10 cellular contexts compared by ENCODE assay signal in the genomic region with DNA sequence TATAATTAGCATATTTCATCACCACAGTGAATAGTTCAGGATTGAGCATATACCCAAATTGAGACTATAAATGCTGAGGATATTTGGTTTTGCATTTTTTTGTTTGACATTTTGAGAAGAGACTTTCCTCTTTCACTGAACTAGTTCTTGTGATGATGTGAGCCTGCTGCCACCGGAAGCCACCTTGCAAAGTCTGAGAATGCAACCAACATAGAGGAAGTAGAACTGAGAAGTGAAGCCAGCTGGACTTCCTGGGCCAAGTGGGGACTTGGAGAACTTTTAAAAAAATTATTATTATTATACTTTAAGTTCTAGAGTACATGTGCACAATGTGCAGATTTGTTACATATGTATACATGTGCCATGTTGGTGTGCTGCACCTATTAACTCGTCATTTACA.
DNase-seq lines count a peak whose midpoint lies in the region; ATAC-seq, FAIRE-seq and TF ChIP-seq lines count a peak whose summit lies in the region.
"Had no signal": no experiment of that assay in that cellular context is flagged by ENCODE, and none has a peak within 500 bp of the region (broad histone marks: within the 10 kb centered on the region; RNA-seq: fewer than 3 reads in every experiment).

No MANE protein-coding gene starts in this region.

- POLR2A ChIA-PET in HepG2 (lab: Yijun Ruan, JAX): no interaction called here

- WGBS in right lobe of liver (ENCODE audit: insufficient coverage, low coverage, low lambda C conversion rate, missing lambda C conversion rate): 68% methylated on average over 2 of the region's 2 CpGs
- 55% methylated on average over 2 of the region's 2 CpGs for WGBS in HepG2 (ENCODE audit: low lambda C conversion rate)

- in situ Hi-C loops in HepG2 (cut with HindIII; ENCODE audit: extremely low pct_ligation_motif_present, low pct_unique_long_range_greater_than_20kb): loop anchor here (10.0 kb wide), 1 partner anchor 493 kb away; no protein-coding TSS in a partner anchor

- intact Hi-C loops in right lobe of liver (cut with DNase I) (no loop called here), HepG2 (cut with micrococcal nuclease; ENCODE audit: unreplicated experiment) (no loop called here)

- FAIRE-seq in HepG2 (lab: Jason Lieb, UNC) (no peak), RCC 7860 (lab: Jason Lieb, UNC) (no peak)

- no peak overlapping the region for H3K9ac ChIP-seq in HepG2 (ENCODE audit: insufficient read depth, low read depth, low read length)

- H3K36me3 ChIP-seq in right lobe of liver: no peaks in the 10 kb centered on the region
- no peaks in the 10 kb centered on the region for H3K36me3 ChIP-seq in HepG2 (replicated peaks in 1 of 2; ENCODE audit: control insufficient read depth in 1 of 2, insufficient read depth in 2 of 2, low read length in 2 of 2)

- H2AFZ ChIP-seq in HepG2 (ENCODE audit: low read length): no peak overlapping the region

- TF ChIP-seq RAD21 in HepG2 (CRISPR knock-in tag; IDR thresholded peaks at IDR 0.05): no peak

- H3K27ac ChIP-seq in right lobe of liver (no peak overlapping the region), HepG2 (ENCODE audit: extremely low read length, insufficient read depth, low read length) (no peak overlapping the region)

- H3K9me3 ChIP-seq in right lobe of liver (no peaks in the 10 kb centered on the region), HepG2 (ENCODE audit: low read length) (no peaks in the 10 kb centered on the region)

- H3K4me2 ChIP-seq in HepG2 (ENCODE audit: low read depth, low read length): no peak overlapping the region

- TF ChIP-seq EP300 in HepG2 (IDR thresholded peaks at IDR 0.05; ENCODE audit: low read depth in 2 of 2, low read length in 2 of 2): no peak
- no peak for TF ChIP-seq EP300 in HepG2 (CRISPR knock-in tag; IDR thresholded peaks at IDR 0.05; ENCODE audit: borderline replicate concordance)

- BruUV-seq in HepG2 (replicated peaks; lab: Mats Ljungman, UMichigan): no TSS peak

- CTCF ChIA-PET in HepG2 (lab: Yijun Ruan, JAX; ENCODE audit: low intra/inter-chr PET ratio, low total read pairs): no interaction called here

- H3K27me3 ChIP-seq in right lobe of liver: no peaks in the 10 kb centered on the region
- no peaks in the 10 kb centered on the region for H3K27me3 ChIP-seq in HepG2 (ENCODE audit: control insufficient read depth in 1 of 2, insufficient read depth in 2 of 2, low read length in 2 of 2)

- peak; percentile 31 to 54 (median 41) for ATAC-seq in right lobe of liver
- no peak for ATAC-seq in HepG2
- ATAC-seq in HG03060 (IDR thresholded peaks at IDR 0.05; ENCODE audit: low read depth, unreplicated experiment): peak; percentile 91
- ATAC-seq: HCT116 had no signal

- H3K79me2 ChIP-seq in HepG2 (ENCODE audit: insufficient read depth, low read length): no peaks in the 10 kb centered on the region

- TF ChIP-seq CTCF in right lobe of liver (IDR thresholded peaks at IDR 0.05) (no peak), HepG2 (CRISPR knock-in tag; IDR thresholded peaks at IDR 0.05) (no peak)

- H3K4me3 ChIP-seq in right lobe of liver (no peak overlapping the region), HepG2 (replicated peaks in 1 of 3; ENCODE audit: insufficient read depth in 1 of 3, low read depth in 2 of 3, low read length in 3 of 3) (no peak overlapping the region)

- no peak for TF ChIP-seq POLR2A in right lobe of liver (IDR thresholded peaks at IDR 0.05)
- no peak for TF ChIP-seq POLR2A in HepG2 (IDR thresholded peaks at IDR 0.05; ENCODE audit: insufficient read depth in 1 of 2, low read depth in 2 of 2, low read length in 2 of 2)

- H3K4me1 ChIP-seq in right lobe of liver: no peaks in the 10 kb centered on the region
- H3K4me1 ChIP-seq in HepG2 (ENCODE audit: insufficient read depth, low read length): no peaks in the 10 kb centered on the region

- DNase-seq in right lobe of liver: peak in 1 of 3 donors; percentile 56
- no peak for DNase-seq in HepG2 (ENCODE audit: low spot score)
- DNase-seq in OCI-M1 (lab: John Stamatoyannopoulos, UW): peak; percentile 5
- no peak for DNase-seq in activated naive CD4-positive, alpha-beta T cell treated with anti-CD3 and anti-CD28 coated beads, Interleukin-2, amount 50 U/mL, for 16 hours
- no peak for DNase-seq in NK-92 treated with Interleukin-12 subunit alpha and Interleukin-12 subunit beta, amount 100 ng/mL, for 24 hours (lab: John Stamatoyannopoulos, UW)
- no peak for DNase-seq in inferior parietal cortex (ENCODE audit: extremely low spot score)
- DNase-seq in RCC 7860 (ENCODE audit: low spot score): no peak
- DNase-seq: activated gamma-delta T cell had no signal

- no peaks in the 10 kb centered on the region; the same call in 1 of the 2 replicates for H4K20me1 ChIP-seq in HepG2 (ENCODE audit: insufficient read depth, low read length)

TF ChIP-seq in HepG2, 621 proteins besides CTCF, POLR2A, EP300 and RAD21 (continues in another document):
- no peak for TF ChIP-seq BCL6 (CRISPR knock-in tag; IDR thresholded peaks at IDR 0.05)
- no peak for TF ChIP-seq KAT7 (CRISPR knock-in tag; IDR thresholded peaks at IDR 0.05; ENCODE audit: borderline replicate concordance)
- TF ChIP-seq, protein P1, sequence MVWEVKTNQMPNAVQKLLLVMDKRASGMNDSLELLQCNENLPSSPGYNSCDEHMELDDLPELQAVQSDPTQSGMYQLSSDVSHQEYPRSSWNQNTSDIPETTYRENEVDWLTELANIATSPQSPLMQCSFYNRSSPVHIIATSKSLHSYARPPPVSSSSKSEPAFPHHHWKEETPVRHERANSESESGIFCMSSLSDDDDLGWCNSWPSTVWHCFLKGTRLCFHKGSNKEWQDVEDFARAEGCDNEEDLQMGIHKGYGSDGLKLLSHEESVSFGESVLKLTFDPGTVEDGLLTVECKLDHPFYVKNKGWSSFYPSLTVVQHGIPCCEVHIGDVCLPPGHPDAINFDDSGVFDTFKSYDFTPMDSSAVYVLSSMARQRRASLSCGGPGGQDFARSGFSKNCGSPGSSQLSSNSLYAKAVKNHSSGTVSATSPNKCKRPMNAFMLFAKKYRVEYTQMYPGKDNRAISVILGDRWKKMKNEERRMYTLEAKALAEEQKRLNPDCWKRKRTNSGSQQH (CRISPR knock-in tag; IDR thresholded peaks at IDR 0.05; ENCODE audit: low read depth): no peak
- TF ChIP-seq, protein P2, sequence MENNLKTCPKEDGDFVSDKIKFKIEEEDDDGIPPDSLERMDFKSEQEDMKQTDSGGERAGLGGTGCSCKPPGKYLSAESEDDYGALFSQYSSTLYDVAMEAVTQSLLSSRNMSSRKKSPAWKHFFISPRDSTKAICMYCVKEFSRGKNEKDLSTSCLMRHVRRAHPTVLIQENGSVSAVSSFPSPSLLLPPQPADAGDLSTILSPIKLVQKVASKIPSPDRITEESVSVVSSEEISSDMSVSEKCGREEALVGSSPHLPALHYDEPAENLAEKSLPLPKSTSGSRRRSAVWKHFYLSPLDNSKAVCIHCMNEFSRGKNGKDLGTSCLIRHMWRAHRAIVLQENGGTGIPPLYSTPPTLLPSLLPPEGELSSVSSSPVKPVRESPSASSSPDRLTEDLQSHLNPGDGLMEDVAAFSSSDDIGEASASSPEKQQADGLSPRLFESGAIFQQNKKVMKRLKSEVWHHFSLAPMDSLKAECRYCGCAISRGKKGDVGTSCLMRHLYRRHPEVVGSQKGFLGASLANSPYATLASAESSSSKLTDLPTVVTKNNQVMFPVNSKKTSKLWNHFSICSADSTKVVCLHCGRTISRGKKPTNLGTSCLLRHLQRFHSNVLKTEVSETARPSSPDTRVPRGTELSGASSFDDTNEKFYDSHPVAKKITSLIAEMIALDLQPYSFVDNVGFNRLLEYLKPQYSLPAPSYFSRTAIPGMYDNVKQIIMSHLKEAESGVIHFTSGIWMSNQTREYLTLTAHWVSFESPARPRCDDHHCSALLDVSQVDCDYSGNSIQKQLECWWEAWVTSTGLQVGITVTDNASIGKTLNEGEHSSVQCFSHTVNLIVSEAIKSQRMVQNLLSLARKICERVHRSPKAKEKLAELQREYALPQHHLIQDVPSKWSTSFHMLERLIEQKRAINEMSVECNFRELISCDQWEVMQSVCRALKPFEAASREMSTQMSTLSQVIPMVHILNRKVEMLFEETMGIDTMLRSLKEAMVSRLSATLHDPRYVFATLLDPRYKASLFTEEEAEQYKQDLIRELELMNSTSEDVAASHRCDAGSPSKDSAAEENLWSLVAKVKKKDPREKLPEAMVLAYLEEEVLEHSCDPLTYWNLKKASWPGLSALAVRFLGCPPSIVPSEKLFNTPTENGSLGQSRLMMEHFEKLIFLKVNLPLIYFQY (CRISPR knock-in tag; IDR thresholded peaks at IDR 0.05; ENCODE audit: borderline replicate concordance): no peak
- TF ChIP-seq ZNF792 (CRISPR knock-in tag; IDR thresholded peaks at IDR 0.05): no peak
- no peak for TF ChIP-seq ZNF124 (CRISPR knock-in tag; IDR thresholded peaks at IDR 0.05)
- TF ChIP-seq ZNF530 (CRISPR knock-in tag; IDR thresholded peaks at IDR 0.05; ENCODE audit: low read depth): no peak
- TF ChIP-seq FOXJ3 (CRISPR knock-in tag; IDR thresholded peaks at IDR 0.05; ENCODE audit: borderline replicate concordance): no peak
- no peak for TF ChIP-seq NR2C2 (CRISPR knock-in tag; IDR thresholded peaks at IDR 0.05; ENCODE audit: borderline replicate concordance)
- no peak for TF ChIP-seq SMARCC2 (IDR thresholded peaks at IDR 0.05)
- TF ChIP-seq, protein P3, sequence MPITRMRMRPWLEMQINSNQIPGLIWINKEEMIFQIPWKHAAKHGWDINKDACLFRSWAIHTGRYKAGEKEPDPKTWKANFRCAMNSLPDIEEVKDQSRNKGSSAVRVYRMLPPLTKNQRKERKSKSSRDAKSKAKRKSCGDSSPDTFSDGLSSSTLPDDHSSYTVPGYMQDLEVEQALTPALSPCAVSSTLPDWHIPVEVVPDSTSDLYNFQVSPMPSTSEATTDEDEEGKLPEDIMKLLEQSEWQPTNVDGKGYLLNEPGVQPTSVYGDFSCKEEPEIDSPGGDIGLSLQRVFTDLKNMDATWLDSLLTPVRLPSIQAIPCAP (CRISPR knock-in tag; IDR thresholded peaks at IDR 0.05; ENCODE audit: low read depth): no peak
- TF ChIP-seq HNRNPUL1 (IDR thresholded peaks at IDR 0.05; ENCODE audit: low read depth, low read length): no peak
- TF ChIP-seq, protein P4, sequence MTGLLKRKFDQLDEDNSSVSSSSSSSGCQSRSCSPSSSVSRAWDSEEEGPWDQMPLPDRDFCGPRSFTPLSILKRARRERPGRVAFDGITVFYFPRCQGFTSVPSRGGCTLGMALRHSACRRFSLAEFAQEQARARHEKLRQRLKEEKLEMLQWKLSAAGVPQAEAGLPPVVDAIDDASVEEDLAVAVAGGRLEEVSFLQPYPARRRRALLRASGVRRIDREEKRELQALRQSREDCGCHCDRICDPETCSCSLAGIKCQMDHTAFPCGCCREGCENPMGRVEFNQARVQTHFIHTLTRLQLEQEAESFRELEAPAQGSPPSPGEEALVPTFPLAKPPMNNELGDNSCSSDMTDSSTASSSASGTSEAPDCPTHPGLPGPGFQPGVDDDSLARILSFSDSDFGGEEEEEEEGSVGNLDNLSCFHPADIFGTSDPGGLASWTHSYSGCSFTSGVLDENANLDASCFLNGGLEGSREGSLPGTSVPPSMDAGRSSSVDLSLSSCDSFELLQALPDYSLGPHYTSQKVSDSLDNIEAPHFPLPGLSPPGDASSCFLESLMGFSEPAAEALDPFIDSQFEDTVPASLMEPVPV (CRISPR knock-in tag; IDR thresholded peaks at IDR 0.05): no peak
